Comparison of ENCODE assay signal across 21 cellular contexts in genomic region chr18:53785811-53786210, GRCh38.
"Had no signal": no experiment of that assay in that cellular context is flagged by ENCODE, and none has a peak within 500 bp of the region (broad histone marks: within the 10 kb centered on the region; RNA-seq: fewer than 3 reads in every experiment).

No MANE protein-coding gene starts in this region.

- H3K9me3 ChIP-seq: esophagus muscularis mucosa, gastrocnemius medialis, mucosa of descending colon, ovary, right atrium auricular region, sigmoid colon, stomach, thoracic aorta, transverse colon had no signal

- H3K9me3 Mint-ChIP-seq: dendritic cell treated with granulocyte-macrophage colony-stimulating factor and Interleukin-4, amounts not matched to agents 40 ng/mL and 50 ng/mL, for 4 days had no signal

- H3K27ac ChIP-seq: epithelial cell of prostate, esophagus muscularis mucosa, gastrocnemius medialis, heart right ventricle, ovary, right atrium auricular region, sigmoid colon, skin epidermis, stomach, thoracic aorta, transverse colon had no signal

- H3K36me3 ChIP-seq: esophagus muscularis mucosa, gastrocnemius medialis, heart right ventricle, ovary, right atrium auricular region, sigmoid colon, stomach, thoracic aorta, transverse colon had no signal

- H3K27ac Mint-ChIP-seq: dendritic cell treated with granulocyte-macrophage colony-stimulating factor and Interleukin-4, amounts not matched to agents 40 ng/mL and 50 ng/mL, for 4 days; effector memory CD8-positive, alpha-beta T cell; naive thymus-derived CD8-positive, alpha-beta T cell had no signal

- H3K4me3 ChIP-seq: esophagus muscularis mucosa, gastrocnemius medialis, heart right ventricle, mucosa of descending colon, ovary, right atrium auricular region, sigmoid colon, skin epidermis, stomach, thoracic aorta, transverse colon had no signal

- H3K27me3 Mint-ChIP-seq: dendritic cell treated with granulocyte-macrophage colony-stimulating factor and Interleukin-4, amounts not matched to agents 40 ng/mL and 50 ng/mL, for 4 days; effector memory CD8-positive, alpha-beta T cell; naive thymus-derived CD8-positive, alpha-beta T cell had no signal

- H3K4me3 Mint-ChIP-seq: dendritic cell treated with granulocyte-macrophage colony-stimulating factor and Interleukin-4, amounts not matched to agents 40 ng/mL and 50 ng/mL, for 4 days; effector memory CD8-positive, alpha-beta T cell; naive thymus-derived CD8-positive, alpha-beta T cell had no signal

- H3K4me1 Mint-ChIP-seq: naive thymus-derived CD8-positive, alpha-beta T cell had no signal

- DNase-seq: effector memory CD8-positive, alpha-beta T cell; gastrocnemius medialis; heart right ventricle; hypothalamus; kidney glomerular epithelial cell; mucosa of descending colon; naive thymus-derived CD8-positive, alpha-beta T cell; nucleus accumbens; ovary; sigmoid colon; stimulated activated CD4-positive, alpha-beta T cell treated with anti-CD3 and anti-CD28 coated beads, Interleukin-12 subunit alpha, Interleukin-12 subunit beta, amount 100 ng/mL, for 4 hours; stimulated activated naive CD4-positive, alpha-beta T cell; stomach; substantia nigra; transverse colon had no signal

- H3K4me1 ChIP-seq: esophagus muscularis mucosa, gastrocnemius medialis, heart right ventricle, right atrium auricular region, sigmoid colon, stomach had no signal

- H3K27me3 ChIP-seq: esophagus muscularis mucosa, gastrocnemius medialis, heart right ventricle, ovary, right atrium auricular region, sigmoid colon, stomach, transverse colon had no signal

- ATAC-seq: effector memory CD8-positive, alpha-beta T cell; gastrocnemius medialis; heart right ventricle; mucosa of descending colon; naive thymus-derived CD8-positive, alpha-beta T cell had no signal
